ENCODE assay signal across 9 cellular contexts in genomic region chr10:11823989-11824346, GRCh38. TPM values are rescaled to one million over a fixed set of nuclear protein-coding genes. Genes with fewer than 3 reads are reported as not detected.
DNase-seq lines count a peak whose midpoint lies in the region; ATAC-seq, FAIRE-seq and TF ChIP-seq lines count a peak whose summit lies in the region.
"Had no signal": no experiment of that assay in that cellular context is flagged by ENCODE, and none has a peak within 500 bp of the region (broad histone marks: within the 10 kb centered on the region; RNA-seq: fewer than 3 reads in every experiment).

No MANE protein-coding gene starts in this region.

- H3K9me3 Mint-ChIP-seq in stimulated activated naive CD8-positive, alpha-beta T cell treated with anti-CD3 and anti-CD28 coated beads, Interleukin-15, Interleukin-2, amounts not matched to agents 100 ng/mL and 50 ng/mL, for 24 hours, result no peaks in the 10 kb centered on the region

- no peaks in the 10 kb centered on the region for H3K4me1 ChIP-seq in mucosa of descending colon (ENCODE audit: low read depth)

- no peak for FAIRE-seq in bronchial epithelial cell (lab: Jason Lieb, UNC)

- no peaks in the 10 kb centered on the region for H3K36me3 Mint-ChIP-seq in stimulated activated naive CD8-positive, alpha-beta T cell treated with anti-CD3 and anti-CD28 coated beads, Interleukin-15, Interleukin-2, amounts not matched to agents 100 ng/mL and 50 ng/mL, for 24 hours (ENCODE audit: low read depth)

- peaks cover 13% of the 10 kb centered on the region for H3K4me1 Mint-ChIP-seq in stimulated activated naive CD8-positive, alpha-beta T cell treated with anti-CD3 and anti-CD28 coated beads, Interleukin-15, Interleukin-2, amounts not matched to agents 100 ng/mL and 50 ng/mL, for 24 hours (ENCODE audit: low read depth)

- H3K4me3 ChIP-seq in bronchial epithelial cell (ENCODE audit: low read depth, low read length) (peak overlapping the region; percentile 86), mucosa of descending colon (peak overlapping the region; percentile 35)

- H3K9me3 ChIP-seq in mucosa of descending colon, result no peaks in the 10 kb centered on the region

- ATAC-seq in stimulated activated naive CD8-positive, alpha-beta T cell treated with anti-CD3 and anti-CD28 coated beads, Interleukin-15, Interleukin-2, amounts not matched to agents 100 U/mL and 50 U/mL, for 24 hours, result no peak
- ATAC-seq in mucosa of descending colon, result no peak
- no peak for ATAC-seq in HG03175 (IDR thresholded peaks at IDR 0.05; ENCODE audit: unreplicated experiment)
- ATAC-seq in HG02885 (IDR thresholded peaks at IDR 0.05; ENCODE audit: poor library complexity, unreplicated experiment), result no peak

- no peak for DNase-seq in stimulated activated naive CD8-positive, alpha-beta T cell treated with anti-CD3 and anti-CD28 coated beads, Interleukin-15, Interleukin-2, amounts not matched to agents 100 U/mL and 50 U/mL, for 24 hours
- DNase-seq in bronchial epithelial cell (ENCODE audit: low read depth) (no peak), mucosa of descending colon (no peak), DMS53 treated with DMSO at 0.1 percent for 48 hours (lab: John Stamatoyannopoulos, UW; ENCODE audit: unreplicated experiment) (no peak), occipital lobe (lab: John Stamatoyannopoulos, UW) (no peak)
- DNase-seq: GF-D8 had no signal

- intact Hi-C loops in mucosa of descending colon (cut with DNase I, micrococcal nuclease), result no loop called here

- H3K36me3 ChIP-seq in bronchial epithelial cell (ENCODE audit: control insufficient read depth, insufficient read depth, low read length) (no peaks in the 10 kb centered on the region), mucosa of descending colon (ENCODE audit: low read depth) (no peaks in the 10 kb centered on the region)

- no peak overlapping the region for H3K27ac Mint-ChIP-seq in stimulated activated naive CD8-positive, alpha-beta T cell treated with anti-CD3 and anti-CD28 coated beads, Interleukin-15, Interleukin-2, amounts not matched to agents 100 ng/mL and 50 ng/mL, for 24 hours

- no peaks in the 10 kb centered on the region for H3K27me3 ChIP-seq in bronchial epithelial cell (ENCODE audit: control insufficient read depth, insufficient read depth, low read length)

- H3K27me3 Mint-ChIP-seq in stimulated activated naive CD8-positive, alpha-beta T cell treated with anti-CD3 and anti-CD28 coated beads, Interleukin-15, Interleukin-2, amounts not matched to agents 100 ng/mL and 50 ng/mL, for 24 hours, result peaks cover 54% of the 10 kb centered on the region

- peak overlapping the region; percentile 81 for H3K4me3 Mint-ChIP-seq in stimulated activated naive CD8-positive, alpha-beta T cell treated with anti-CD3 and anti-CD28 coated beads, Interleukin-15, Interleukin-2, amounts not matched to agents 100 ng/mL and 50 ng/mL, for 24 hours

- TF ChIP-seq CTCF in bronchial epithelial cell (IDR thresholded peaks at IDR 0.05; ENCODE audit: insufficient read depth, low read length, severe bottlenecking), result no peak
- no peak for TF ChIP-seq CTCF in mucosa of descending colon (IDR thresholded peaks at IDR 0.05)

RNA-seq across cellular contexts. Expression of gene PROSER2, which starts 0.8 kb away (rescaled TPM):
- 20.8 and 27.8 TPM in 2 replicates for total RNA-seq in bronchial epithelial cell
- 10 to 100 TPM in 1 of 3 donors, 1 to 10 TPM in 2; 3.9 to 10.4 (median 6.2) TPM for total RNA-seq in mucosa of descending colon
- total RNA-seq in occipital lobe, result 0.47 TPM
